8 cellular contexts compared by ENCODE assay signal in genomic region chr5:177303925-177304391, GRCh38. TPM values are rescaled to one million over a fixed set of nuclear protein-coding genes. Genes with fewer than 3 reads are reported as not detected.
DNase-seq lines count a peak whose midpoint lies in the region; ATAC-seq and TF ChIP-seq lines count a peak whose summit lies in the region.

No MANE protein-coding gene starts in this region.

- H3K79me2 ChIP-seq in Loucy (ENCODE audit: insufficient read depth, low read length) = peaks cover 57% of the 10 kb centered on the region

- peak overlapping the region; percentile 81 for H3K4me2 ChIP-seq in Loucy (ENCODE audit: low read depth, low read length, poor library complexity, severe bottlenecking)

- peak overlapping the region; percentile 82 for H3K27ac ChIP-seq in muscle layer of duodenum (ENCODE audit: low read length)

- no peak for TF ChIP-seq CTCF in GM12865 (IDR thresholded peaks at IDR 0.05; ENCODE audit: insufficient read depth, low read depth, low read length, missing control alignments)
- TF ChIP-seq CTCF in Loucy (conservative IDR thresholded peaks at IDR 0.05; ENCODE audit: low read length) = no peak

- H3K9me3 ChIP-seq in Loucy (ENCODE audit: insufficient read depth, low read depth, low read length) = no peaks in the 10 kb centered on the region
- H3K9me3 ChIP-seq in muscle layer of duodenum (ENCODE audit: control insufficient read depth in 1 of 2, low read length in 2 of 2) = no peaks in the 10 kb centered on the region

- H3K27me3 ChIP-seq in Loucy (ENCODE audit: insufficient read depth, low read length, poor library complexity, severe bottlenecking) = no peaks in the 10 kb centered on the region
- no peaks in the 10 kb centered on the region for H3K27me3 ChIP-seq in muscle layer of duodenum (ENCODE audit: low read depth, low read length)

- H3K4me3 ChIP-seq in GM12865 (ENCODE audit: low read depth, low read length) (peak overlapping the region; percentile 77), Loucy (ENCODE audit: low read length, poor library complexity, severe bottlenecking) (peak overlapping the region; percentile 87), muscle layer of duodenum (ENCODE audit: low read depth in 1 of 2, low read length in 2 of 2) (peak overlapping the region; percentile 73 to 92)

- DNase-seq in GM12865 (ENCODE audit: low read depth) (peak; percentile 35), dermis blood vessel endothelial cell (peak; percentile 33), ureter (ENCODE audit: low spot score) (no peak), OCI-M2 (lab: John Stamatoyannopoulos, UW; ENCODE audit: unreplicated experiment) (no peak)
- DNase-seq in stimulated activated CD4-positive, alpha-beta T cell treated with anti-CD3 and anti-CD28 coated beads, Interleukin-12 subunit alpha, Interleukin-12 subunit beta, amount 100 ng/mL, for 4 hours = no peak

- H2AFZ ChIP-seq in Loucy (ENCODE audit: low read length) = no peak overlapping the region

- peaks cover 9% of the 10 kb centered on the region for H4K20me1 ChIP-seq in Loucy (ENCODE audit: insufficient read depth, low read length, poor library complexity, severe bottlenecking)

- peak overlapping the region; percentile 89 for H3K9ac ChIP-seq in Loucy (ENCODE audit: low read depth, low read length, poor library complexity, severe bottlenecking)

- no peaks in the 10 kb centered on the region for H3F3A ChIP-seq in Loucy (ENCODE audit: low read depth)

- no peaks in the 10 kb centered on the region; the same call in 1 of the 2 replicates for H3K36me3 ChIP-seq in Loucy (ENCODE audit: insufficient read depth, low read length)
- H3K36me3 ChIP-seq in muscle layer of duodenum (ENCODE audit: control insufficient read depth in 1 of 2, insufficient read depth in 2 of 2, low read length in 2 of 2) = peaks cover 20 to 32% of the 10 kb centered on the region in 2 donors

- H3K9me2 ChIP-seq in Loucy (replicated peaks; ENCODE audit: low read depth, low read length) = no peaks in the 10 kb centered on the region

- H3K4me1 ChIP-seq in Loucy (ENCODE audit: insufficient read depth, low read length, poor library complexity, severe bottlenecking) (peaks cover 23% of the 10 kb centered on the region), muscle layer of duodenum (ENCODE audit: control insufficient read depth in 1 of 2, insufficient read depth in 2 of 2, low read length in 2 of 2) (peaks cover 30 to 52% of the 10 kb centered on the region in 2 donors)

- no peak for ATAC-seq in HG02588 (IDR thresholded peaks at IDR 0.05; ENCODE audit: unreplicated experiment)

RNA-seq across cellular contexts. Expression of gene PRELID1, which starts 0.4 kb away (rescaled TPM):
- total RNA-seq in dermis blood vessel endothelial cell = 125 and 161 TPM in 2 replicates
- 121 TPM for total RNA-seq in ureter

RNA-seq across cellular contexts. Expression of gene RAB24, which starts 0.4 kb away (rescaled TPM):
- total RNA-seq in dermis blood vessel endothelial cell (12.8 and 20.8 TPM in 2 replicates), ureter (14.9 TPM)

RNA-seq across cellular contexts. Expression of gene MXD3, which starts 7.7 kb away (rescaled TPM):
- total RNA-seq in dermis blood vessel endothelial cell (20.9 and 38.5 TPM in 2 replicates), ureter (7.8 TPM)

RNA-seq across cellular contexts. Expression of gene LMAN2, which starts 47.5 kb away (rescaled TPM):
- total RNA-seq in dermis blood vessel endothelial cell = 407 and 457 TPM in 2 replicates
- total RNA-seq in ureter = 129 TPM

RNA-seq across cellular contexts. Expression of gene RGS14, which starts 53.8 kb away (rescaled TPM):
- total RNA-seq in dermis blood vessel endothelial cell (4.4 and 9.9 TPM in 2 replicates), ureter (17.3 TPM)

Comparison
In these comparisons a context has a peak if more than half of its experiments do, and no peak if none do; other contexts are left out.
1. DNase-seq: peak in GM12865 (single experiment) and dermis blood vessel endothelial cell (single experiment); none in ureter (single experiment), stimulated activated CD4-positive, alpha-beta T cell treated with anti-CD3 and anti-CD28 coated beads, Interleukin-12 subunit alpha, Interleukin-12 subunit beta, amount 100 ng/mL, for 4 hours (single experiment) and OCI-M2 (single experiment).
2. Peak in every context shown above with its lines, with median percentiles within 50 percentile points of each other: H3K4me3 ChIP-seq.